In genomic region chr9:92877531-92878430, GRCh38 we compare ENCODE assay signal across 1 cellular context.
TF ChIP-seq lines count a peak whose summit lies in the region.

Gene ZNF484, minus strand, starts transcription at chr9:92878038. Its CDS starts 3,009 bp downstream, at chr9:92875029.

TF ChIP-seq in K562, 482 proteins besides CTCF, POLR2A, EP300 and RAD21 (continued from another document and continues in another):
- no peak for TF ChIP-seq ZHX1 (conservative IDR thresholded peaks at IDR 0.05; ENCODE audit: low read length)
- peak; percentile 98 for TF ChIP-seq ZFX (CRISPR knock-in tag; IDR thresholded peaks at IDR 0.05)
- TF ChIP-seq EWSR1 (IDR thresholded peaks at IDR 0.05; ENCODE audit: borderline replicate concordance, low read depth, partially characterized antibody): no peak
- TF ChIP-seq DPF2 (IDR thresholded peaks at IDR 0.05): peak; percentile 46; the same call in 1 of the 2 replicates
- no peak for TF ChIP-seq FOXJ3 (CRISPR knock-in tag; IDR thresholded peaks at IDR 0.05)
- TF ChIP-seq YBX1 (IDR thresholded peaks at IDR 0.05): no peak
- TF ChIP-seq EP400 (IDR thresholded peaks at IDR 0.05): peak; percentile 54; the same call in 1 of the 2 replicates
- TF ChIP-seq NR2C1 (IDR thresholded peaks at IDR 0.05): peak; percentile 96
- TF ChIP-seq NR2C1 (tag; IDR thresholded peaks at IDR 0.05): peak; percentile 98
- TF ChIP-seq ZNF764 (CRISPR knock-in tag; IDR thresholded peaks at IDR 0.05; ENCODE audit: low read depth): no peak
- TF ChIP-seq ZNF699 (CRISPR knock-in tag; IDR thresholded peaks at IDR 0.05; ENCODE audit: insufficient replicate concordance): no peak
- no peak for TF ChIP-seq ATF1 (CRISPR knock-in tag; IDR thresholded peaks at IDR 0.05)
- TF ChIP-seq ATF1 (tag; IDR thresholded peaks at IDR 0.05): peak; percentile 73
- no peak for TF ChIP-seq KAT7 (CRISPR knock-in tag; IDR thresholded peaks at IDR 0.05; ENCODE audit: borderline replicate concordance)
- peak; percentile 76 for TF ChIP-seq MBD2 (IDR thresholded peaks at IDR 0.05; ENCODE audit: borderline replicate concordance, low read depth)
- TF ChIP-seq CXXC5 (CRISPR knock-in tag; IDR thresholded peaks at IDR 0.05): peak; percentile 63
- no peak for TF ChIP-seq RHOXF2B (CRISPR knock-in tag; conservative IDR thresholded peaks at IDR 0.05)
- TF ChIP-seq BRCA1 (IDR thresholded peaks at IDR 0.05): no peak
- no peak for TF ChIP-seq BRCA1 (CRISPR knock-in tag; IDR thresholded peaks at IDR 0.05)
- TF ChIP-seq CREBBP (IDR thresholded peaks at IDR 0.05; ENCODE audit: low read depth, low read length): no peak
- peak; percentile 89; the same call in 1 of the 2 replicates for TF ChIP-seq ZNF584 (CRISPR knock-in tag; IDR thresholded peaks at IDR 0.05; ENCODE audit: low read depth)
- TF ChIP-seq POU5F1 (IDR thresholded peaks at IDR 0.05; ENCODE audit: borderline replicate concordance, low read depth, low read length, partially characterized antibody): no peak
- TF ChIP-seq CREB3 (tag; conservative IDR thresholded peaks at IDR 0.05; ENCODE audit: low read depth): peak; percentile 71; the same call in 1 of the 2 replicates
- peak; percentile 79 for TF ChIP-seq ATF7 (IDR thresholded peaks at IDR 0.05)
- no peak for TF ChIP-seq ZBTB1 (CRISPR knock-in tag; IDR thresholded peaks at IDR 0.05; ENCODE audit: borderline replicate concordance, low read depth)
- TF ChIP-seq FOXA3 (CRISPR knock-in tag; conservative IDR thresholded peaks at IDR 0.05 in 1 of 2, IDR thresholded peaks at IDR 0.05 in 1 of 2): peak in 1 of 2 experiments; percentile 76; a peak in 1 of 4 replicates
- peak; percentile 71; the same call in 1 of the 2 replicates for TF ChIP-seq ESRRA (IDR thresholded peaks at IDR 0.05; ENCODE audit: borderline replicate concordance, low read depth)
- peak; percentile 98 for TF ChIP-seq ZNF766 (CRISPR knock-in tag; conservative IDR thresholded peaks at IDR 0.05)
- peak; percentile 77 for TF ChIP-seq EGR1 (conservative IDR thresholded peaks at IDR 0.05)
- peak in 1 of 2 experiments; percentile 21; a peak in 1 of 4 replicates for TF ChIP-seq RCOR1 (IDR thresholded peaks at IDR 0.05; ENCODE audit: borderline replicate concordance in 1 of 2, low read depth in 2 of 2, low read length in 2 of 2)
- peak; percentile 49 for TF ChIP-seq BRD9 (IDR thresholded peaks at IDR 0.05; ENCODE audit: low read depth, partially characterized antibody)
- TF ChIP-seq, protein P1, sequence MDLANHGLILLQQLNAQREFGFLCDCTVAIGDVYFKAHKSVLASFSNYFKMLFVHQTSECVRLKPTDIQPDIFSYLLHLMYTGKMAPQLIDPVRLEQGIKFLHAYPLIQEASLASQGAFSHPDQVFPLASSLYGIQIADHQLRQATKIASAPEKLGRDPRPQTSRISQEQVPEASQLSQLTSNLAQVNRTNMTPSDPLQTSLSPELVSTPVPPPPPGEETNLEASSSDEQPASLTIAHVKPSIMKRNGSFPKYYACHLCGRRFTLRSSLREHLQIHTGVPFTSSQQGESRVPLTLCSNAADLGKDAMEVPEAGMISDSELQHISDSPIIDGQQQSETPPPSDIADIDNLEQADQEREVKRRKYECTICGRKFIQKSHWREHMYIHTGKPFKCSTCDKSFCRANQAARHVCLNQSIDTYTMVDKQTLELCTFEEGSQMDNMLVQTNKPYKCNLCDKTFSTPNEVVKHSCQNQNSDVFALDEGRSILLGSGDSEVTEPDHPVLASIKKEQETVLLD (IDR thresholded peaks at IDR 0.05): peak; percentile 91
- TF ChIP-seq, protein P2, sequence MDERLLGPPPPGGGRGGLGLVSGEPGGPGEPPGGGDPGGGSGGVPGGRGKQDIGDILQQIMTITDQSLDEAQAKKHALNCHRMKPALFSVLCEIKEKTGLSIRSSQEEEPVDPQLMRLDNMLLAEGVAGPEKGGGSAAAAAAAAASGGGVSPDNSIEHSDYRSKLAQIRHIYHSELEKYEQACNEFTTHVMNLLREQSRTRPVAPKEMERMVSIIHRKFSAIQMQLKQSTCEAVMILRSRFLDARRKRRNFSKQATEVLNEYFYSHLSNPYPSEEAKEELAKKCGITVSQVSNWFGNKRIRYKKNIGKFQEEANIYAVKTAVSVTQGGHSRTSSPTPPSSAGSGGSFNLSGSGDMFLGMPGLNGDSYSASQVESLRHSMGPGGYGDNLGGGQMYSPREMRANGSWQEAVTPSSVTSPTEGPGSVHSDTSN (CRISPR knock-in tag; IDR thresholded peaks at IDR 0.05; ENCODE audit: low read depth): no peak
- TF ChIP-seq, protein P2 (tag; conservative IDR thresholded peaks at IDR 0.05; ENCODE audit: low read depth): no peak
- no peak for TF ChIP-seq RBM17 (IDR thresholded peaks at IDR 0.05; ENCODE audit: borderline replicate concordance, low read depth, low read length)
- TF ChIP-seq DMBX1 (CRISPR knock-in tag; IDR thresholded peaks at IDR 0.05; ENCODE audit: borderline replicate concordance): peak; percentile 83; the same call in 1 of the 2 replicates
- peak; percentile 60; the same call in 1 of the 2 replicates for TF ChIP-seq SMARCE1 (IDR thresholded peaks at IDR 0.05)
- TF ChIP-seq NFYB (IDR thresholded peaks at IDR 0.05; ENCODE audit: extremely low read depth, insufficient read length): no peak
- no peak for TF ChIP-seq GABPB2 (CRISPR knock-in tag; conservative IDR thresholded peaks at IDR 0.05)
- TF ChIP-seq TBL1XR1 (IDR thresholded peaks at IDR 0.05; ENCODE audit: low read length in 2 of 2): 0 out of 4 replicates have a peak, but pooled peaks of 1 of the 2 experiments have one; percentile 20
- peak in 1 of 2 experiments; percentile 64; a peak in 1 of 4 replicates for TF ChIP-seq TEAD1 (CRISPR knock-in tag; IDR thresholded peaks at IDR 0.05)
- TF ChIP-seq GTF2A2 (tag; IDR thresholded peaks at IDR 0.05): no peak
- TF ChIP-seq XRCC5 (IDR thresholded peaks at IDR 0.05; ENCODE audit: low read depth, low read length): 0 out of 2 replicates have a peak, but pooled peaks have one; percentile 50
- TF ChIP-seq NONO (IDR thresholded peaks at IDR 0.05; ENCODE audit: low read depth in 2 of 2, low read length in 1 of 2): 0 out of 4 replicates have a peak, but pooled peaks of 1 of the 2 experiments have one; percentile 12
- TF ChIP-seq PURB (CRISPR knock-in tag; IDR thresholded peaks at IDR 0.05; ENCODE audit: low read depth): no peak
- peak; percentile 86 for TF ChIP-seq SUPT5H (IDR thresholded peaks at IDR 0.05)
- TF ChIP-seq ZNF253 (CRISPR knock-in tag; conservative IDR thresholded peaks at IDR 0.05): no peak
- TF ChIP-seq BMI1 (IDR thresholded peaks at IDR 0.05; ENCODE audit: low read length): no peak
- TF ChIP-seq ADNP (tag; IDR thresholded peaks at IDR 0.05): no peak
- no peak for TF ChIP-seq TCF7 (IDR thresholded peaks at IDR 0.05; ENCODE audit: borderline replicate concordance)
- peak; percentile 79 for TF ChIP-seq MYBL2 (IDR thresholded peaks at IDR 0.05; ENCODE audit: low read depth)
- no peak for TF ChIP-seq MYBL2 (CRISPR knock-in tag; IDR thresholded peaks at IDR 0.05; ENCODE audit: borderline replicate concordance)
- TF ChIP-seq, protein P3, sequence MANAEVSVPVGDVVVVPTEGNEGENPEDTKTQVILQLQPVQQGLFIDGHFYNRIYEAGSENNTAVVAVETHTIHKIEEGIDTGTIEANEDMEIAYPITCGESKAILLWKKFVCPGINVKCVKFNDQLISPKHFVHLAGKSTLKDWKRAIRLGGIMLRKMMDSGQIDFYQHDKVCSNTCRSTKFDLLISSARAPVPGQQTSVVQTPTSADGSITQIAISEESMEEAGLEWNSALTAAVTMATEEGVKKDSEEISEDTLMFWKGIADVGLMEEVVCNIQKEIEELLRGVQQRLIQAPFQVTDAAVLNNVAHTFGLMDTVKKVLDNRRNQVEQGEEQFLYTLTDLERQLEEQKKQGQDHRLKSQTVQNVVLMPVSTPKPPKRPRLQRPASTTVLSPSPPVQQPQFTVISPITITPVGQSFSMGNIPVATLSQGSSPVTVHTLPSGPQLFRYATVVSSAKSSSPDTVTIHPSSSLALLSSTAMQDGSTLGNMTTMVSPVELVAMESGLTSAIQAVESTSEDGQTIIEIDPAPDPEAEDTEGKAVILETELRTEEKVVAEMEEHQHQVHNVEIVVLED (CRISPR knock-in tag; IDR thresholded peaks at IDR 0.05): peak; percentile 74
- peak; percentile 68 for TF ChIP-seq SMAD4 (CRISPR knock-in tag; conservative IDR thresholded peaks at IDR 0.05)
- TF ChIP-seq MAFF (IDR thresholded peaks at IDR 0.05; ENCODE audit: low read length): peak; percentile 37
- TF ChIP-seq NR3C1 (CRISPR knock-in tag; IDR thresholded peaks at IDR 0.05): no peak
- peak; percentile 93 for TF ChIP-seq HCFC1 (IDR thresholded peaks at IDR 0.05; ENCODE audit: low read depth, low read length)
- peak; percentile 86 for TF ChIP-seq EHMT2 (IDR thresholded peaks at IDR 0.05)
- TF ChIP-seq ZBTB17 (CRISPR knock-in tag; IDR thresholded peaks at IDR 0.05): peak; percentile 40; the same call in 1 of the 2 replicates
- no peak for TF ChIP-seq ZNF592 (IDR thresholded peaks at IDR 0.05)
- TF ChIP-seq, protein P4, sequence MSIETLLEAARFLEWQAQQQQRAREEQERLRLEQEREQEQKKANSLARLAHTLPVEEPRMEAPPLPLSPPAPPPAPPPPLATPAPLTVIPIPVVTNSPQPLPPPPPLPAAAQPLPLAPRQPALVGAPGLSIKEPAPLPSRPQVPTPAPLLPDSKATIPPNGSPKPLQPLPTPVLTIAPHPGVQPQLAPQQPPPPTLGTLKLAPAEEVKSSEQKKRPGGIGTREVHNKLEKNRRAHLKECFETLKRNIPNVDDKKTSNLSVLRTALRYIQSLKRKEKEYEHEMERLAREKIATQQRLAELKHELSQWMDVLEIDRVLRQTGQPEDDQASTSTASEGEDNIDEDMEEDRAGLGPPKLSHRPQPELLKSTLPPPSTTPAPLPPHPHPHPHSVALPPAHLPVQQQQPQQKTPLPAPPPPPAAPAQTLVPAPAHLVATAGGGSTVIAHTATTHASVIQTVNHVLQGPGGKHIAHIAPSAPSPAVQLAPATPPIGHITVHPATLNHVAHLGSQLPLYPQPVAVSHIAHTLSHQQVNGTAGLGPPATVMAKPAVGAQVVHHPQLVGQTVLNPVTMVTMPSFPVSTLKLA (conservative IDR thresholded peaks at IDR 0.05): peak; percentile 69 to 87
- TF ChIP-seq ZNF644 (tag; IDR thresholded peaks at IDR 0.05; ENCODE audit: low read depth): peak; percentile 96
